20 cellular contexts compared by ENCODE assay signal in the genomic region with DNA sequence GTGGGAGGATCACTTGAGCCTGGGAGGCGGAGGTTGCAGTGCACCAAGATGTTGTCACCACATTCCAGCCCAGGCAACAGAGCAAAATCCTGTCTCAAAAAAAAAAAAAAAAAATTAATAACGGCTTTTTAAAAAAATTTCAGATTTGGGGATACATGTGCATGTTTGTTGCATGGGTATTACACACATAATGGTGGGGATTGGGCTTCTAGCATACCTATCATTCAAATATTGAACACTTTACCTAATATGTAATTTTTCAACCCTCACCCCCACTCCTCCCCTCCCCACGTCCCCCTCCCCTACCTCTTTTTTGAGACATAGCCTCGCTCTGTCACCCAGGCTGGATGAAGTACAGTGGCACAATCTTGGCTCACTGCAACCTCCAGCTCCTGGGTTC.
"Had no signal": no experiment of that assay in that cellular context is flagged by ENCODE, and none has a peak within 500 bp of the region (broad histone marks: within the 10 kb centered on the region; RNA-seq: fewer than 3 reads in every experiment).

No MANE protein-coding gene starts in this region.

- H3K9ac ChIP-seq: parathyroid adenoma had no signal

- H3K27me3 ChIP-seq: dorsolateral prefrontal cortex, spleen had no signal

- H3K36me3 ChIP-seq: prostate gland, spleen, thoracic aorta had no signal

- H2AFZ ChIP-seq: parathyroid adenoma had no signal

- H3K4me1 ChIP-seq: parathyroid adenoma, prostate gland had no signal

- H3K9me3 ChIP-seq: prostate gland, spleen, thoracic aorta had no signal

- DNase-seq: dorsolateral prefrontal cortex; effector CD8-positive, alpha-beta T cell; foreskin melanocyte; head of caudate nucleus; hippocampal formation; left ventricle myocardium superior; mesendoderm; naive thymus-derived CD4-positive, alpha-beta T cell; nephron progenitor cell; spleen; stimulated activated CD4-positive, alpha-beta T cell treated with anti-CD3 and anti-CD28 coated beads, Interleukin-15, amount 100 ng/mL, for 24 hours; stimulated activated CD4-positive, alpha-beta T cell treated with anti-CD3 and anti-CD28 coated beads, Interleukin-1b, Interleukin-23, amount 100 ng/mL, for 48 hours; stimulated activated CD4-positive, alpha-beta T cell treated with anti-CD3 and anti-CD28 coated beads, Interleukin-4, amount 100 ng/mL, for 24 hours; stimulated activated naive B cell treated with anti-CD40 and anti-IgM and Interleukin-4, amounts not matched to agents 10 μg/mL and 1 μg/mL and 100 μg/mL, for 72 hours; stimulated activated naive CD8-positive, alpha-beta T cell treated with anti-CD3 and anti-CD28 coated beads, Interleukin-15, amount 100 ng/mL, for 72 hours; trophoblast cell had no signal

- H3K79me2 ChIP-seq: parathyroid adenoma had no signal

- ATAC-seq: left ventricle myocardium superior; naive thymus-derived CD4-positive, alpha-beta T cell; stimulated activated naive B cell treated with anti-CD40 and anti-IgM and Interleukin-4, amounts not matched to agents 10 μg/mL and 1 μg/mL and 100 μg/mL, for 72 hours; stimulated activated naive CD8-positive, alpha-beta T cell treated with anti-CD3 and anti-CD28 coated beads, Interleukin-15, amount 100 ng/mL, for 72 hours had no signal

- H3K4me3 ChIP-seq: coronary artery, prostate gland, spleen, thoracic aorta had no signal

- H3K27ac ChIP-seq: parathyroid adenoma, prostate gland, spleen had no signal
